23 cellular contexts compared by ENCODE assay signal in the genomic region with DNA sequence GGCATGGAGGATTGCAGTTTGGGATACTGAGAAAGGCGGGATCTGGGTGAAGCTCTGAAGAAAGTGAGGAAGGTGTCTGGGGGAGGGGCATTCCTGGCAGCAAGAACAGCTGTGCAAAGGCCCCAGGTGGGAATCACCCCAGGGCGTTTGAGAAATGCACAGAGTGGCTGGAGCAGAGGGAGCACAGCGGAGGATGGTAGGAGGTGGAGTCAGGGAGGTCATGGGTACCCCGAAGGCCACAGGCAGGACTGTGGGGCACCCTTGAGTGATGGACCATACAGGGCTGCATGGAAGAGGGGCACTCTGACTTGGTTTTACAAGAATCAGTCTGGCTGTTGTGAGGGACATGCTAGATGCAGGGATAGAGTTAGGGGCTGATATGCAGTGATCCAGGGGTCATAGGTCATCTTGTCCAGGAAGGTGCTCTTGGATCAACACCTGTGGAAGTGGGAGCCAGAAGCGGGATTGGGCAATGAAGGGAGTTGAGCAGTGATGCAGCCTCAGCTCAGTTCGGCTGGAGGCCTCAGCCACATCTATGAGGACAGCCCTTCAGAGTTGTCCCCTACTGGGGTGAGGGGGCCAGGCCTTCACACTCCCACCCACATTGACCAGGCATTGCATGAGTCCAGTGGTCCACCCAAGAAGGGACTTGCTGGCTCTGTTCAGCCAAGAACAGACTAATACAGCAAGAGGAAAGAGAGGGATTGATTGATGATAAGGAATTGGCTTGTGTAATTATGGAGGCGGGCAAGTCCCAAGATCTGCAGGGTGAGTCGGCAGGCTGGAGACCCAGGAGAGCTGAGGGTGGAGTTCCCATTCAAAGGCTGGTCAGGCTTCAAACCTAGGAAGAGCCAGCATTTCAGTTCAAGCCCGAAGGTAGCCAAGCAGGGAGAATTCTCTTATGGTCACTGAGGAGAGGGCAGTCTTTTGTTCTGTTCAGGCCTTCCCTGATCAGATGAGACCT. TPM values are rescaled to one million over a fixed set of nuclear protein-coding genes. Genes with fewer than 3 reads are reported as not detected.
DNase-seq lines count a peak whose midpoint lies in the region; ATAC-seq and TF ChIP-seq lines count a peak whose summit lies in the region.
"Had no signal": no experiment of that assay in that cellular context is flagged by ENCODE, and none has a peak within 500 bp of the region (broad histone marks: within the 10 kb centered on the region; RNA-seq: fewer than 3 reads in every experiment).

No MANE protein-coding gene starts in this region.

- H4K91ac ChIP-seq in mesenchymal stem cell (ENCODE audit: low read length), result no peak overlapping the region

- no peak overlapping the region for H3K27ac ChIP-seq in CD4-positive, alpha-beta memory T cell (ENCODE audit: low read depth, low read length)
- H3K27ac ChIP-seq in mesenchymal stem cell (ENCODE audit: low read length, poor library complexity, severe bottlenecking) (no peak overlapping the region), spleen (no peak overlapping the region), SJCRH30 (no peak overlapping the region)
- H3K27ac ChIP-seq: BLaER1 treated with 17β-estradiol and CSF1 and Interleukin-3, amounts not matched to agents 10 nM and 100 nM; left lung; parathyroid adenoma; WERI-Rb-1 had no signal

- H3K27me3 Mint-ChIP-seq in CD4-positive, alpha-beta memory T cell, result no peaks in the 10 kb centered on the region
- no peaks in the 10 kb centered on the region for H3K27me3 Mint-ChIP-seq in T-helper 17 cell
- no peaks in the 10 kb centered on the region for H3K27me3 Mint-ChIP-seq in MCF 10A (ENCODE audit: insufficient read depth, unreplicated experiment)
- H3K27me3 Mint-ChIP-seq: activated CD4-positive, alpha-beta T cell treated with anti-CD3 and anti-CD28 coated beads, Interleukin-2, amount 10 ng/mL, durations not matched to agents 7 days and 5 days; activated naive CD4-positive, alpha-beta T cell treated with anti-CD3 and anti-CD28 coated beads, Interleukin-2, amount 50 U/mL, for 24 hours; central memory CD8-positive, alpha-beta T cell; natural killer cell treated with Interleukin-12 subunit alpha and Interleukin-12 subunit beta and Interleukin-15 and Interleukin-18, amount 100 ng/mL, for 72 hours had no signal

- no peak overlapping the region for H3K4me3 Mint-ChIP-seq in CD4-positive, alpha-beta memory T cell
- H3K4me3 Mint-ChIP-seq in T-helper 17 cell, result peak overlapping the region; percentile 66
- H3K4me3 Mint-ChIP-seq in MCF 10A (ENCODE audit: unreplicated experiment), result no peak overlapping the region
- H3K4me3 Mint-ChIP-seq: activated CD4-positive, alpha-beta T cell treated with anti-CD3 and anti-CD28 coated beads, Interleukin-2, amount 10 ng/mL, durations not matched to agents 7 days and 5 days; activated naive CD4-positive, alpha-beta T cell treated with anti-CD3 and anti-CD28 coated beads, Interleukin-2, amount 50 U/mL, for 24 hours; central memory CD8-positive, alpha-beta T cell; IgD-negative memory B cell; natural killer cell treated with Interleukin-12 subunit alpha and Interleukin-12 subunit beta and Interleukin-15 and Interleukin-18, amount 100 ng/mL, for 72 hours had no signal

- H3K23ac ChIP-seq in mesenchymal stem cell (ENCODE audit: low read length in 2 of 2), result no peak overlapping the region

- no peak overlapping the region for H3K9ac ChIP-seq in mesenchymal stem cell (ENCODE audit: low read length)
- H3K9ac ChIP-seq: BLaER1 treated with 17β-estradiol and CSF1 and Interleukin-3, amounts not matched to agents 10 nM and 100 nM; parathyroid adenoma had no signal

- no peaks in the 10 kb centered on the region for H3K9me3 Mint-ChIP-seq in CD4-positive, alpha-beta memory T cell
- H3K9me3 Mint-ChIP-seq in MCF 10A (ENCODE audit: unreplicated experiment), result no peaks in the 10 kb centered on the region
- H3K9me3 Mint-ChIP-seq: activated CD4-positive, alpha-beta T cell treated with anti-CD3 and anti-CD28 coated beads, Interleukin-2, amount 10 ng/mL, durations not matched to agents 7 days and 5 days; activated naive CD4-positive, alpha-beta T cell treated with anti-CD3 and anti-CD28 coated beads, Interleukin-2, amount 50 U/mL, for 24 hours; central memory CD8-positive, alpha-beta T cell; IgD-negative memory B cell; natural killer cell treated with Interleukin-12 subunit alpha and Interleukin-12 subunit beta and Interleukin-15 and Interleukin-18, amount 100 ng/mL, for 72 hours had no signal

- no peak overlapping the region for H2AFZ ChIP-seq in mesenchymal stem cell (ENCODE audit: low read depth, low read length)
- H2AFZ ChIP-seq: parathyroid adenoma had no signal

- H3K4me1 Mint-ChIP-seq in CD4-positive, alpha-beta memory T cell, result peaks cover 5 to 27% (median 16%) of the 10 kb centered on the region in 4 donors
- H3K4me1 Mint-ChIP-seq in T-helper 17 cell (peaks cover 45% of the 10 kb centered on the region), MCF 10A (ENCODE audit: insufficient read depth, unreplicated experiment) (peaks cover 8% of the 10 kb centered on the region)
- H3K4me1 Mint-ChIP-seq: central memory CD8-positive, alpha-beta T cell; IgD-negative memory B cell had no signal

- no peaks in the 10 kb centered on the region for H3K27me3 ChIP-seq in CD4-positive, alpha-beta memory T cell (ENCODE audit: insufficient read depth, low read length)
- H3K27me3 ChIP-seq in mesenchymal stem cell (ENCODE audit: control insufficient read depth in 1 of 2, insufficient read depth in 1 of 2, low read length in 2 of 2) (peaks cover 0 to 36% of the 10 kb centered on the region in 2 experiments), spleen (replicated peaks in 1 of 7) (no peaks in the 10 kb centered on the region), SJCRH30 (no peaks in the 10 kb centered on the region)
- H3K27me3 ChIP-seq: BLaER1 treated with 17β-estradiol and CSF1 and Interleukin-3, amounts not matched to agents 10 nM and 100 nM; left lung had no signal

- H2BK5ac ChIP-seq in mesenchymal stem cell (ENCODE audit: low read depth, low read length, poor library complexity, severe bottlenecking), result no peak overlapping the region

- no peak overlapping the region for H2BK120ac ChIP-seq in mesenchymal stem cell (ENCODE audit: low read depth, low read length)

- H3K18ac ChIP-seq in mesenchymal stem cell (ENCODE audit: low read depth in 1 of 2, low read length in 2 of 2), result no peak overlapping the region

- no peaks in the 10 kb centered on the region for H3K9me3 ChIP-seq in CD4-positive, alpha-beta memory T cell (ENCODE audit: control insufficient read depth in 1 of 2, low read length in 2 of 2)
- H3K9me3 ChIP-seq in T-helper 17 cell (ENCODE audit: control insufficient read depth, low read length, poor library complexity, severe bottlenecking) (no peaks in the 10 kb centered on the region), mesenchymal stem cell (ENCODE audit: control insufficient read depth, low read length) (no peaks in the 10 kb centered on the region), spleen (no peaks in the 10 kb centered on the region), SJCRH30 (replicated peaks) (no peaks in the 10 kb centered on the region)
- H3K9me3 ChIP-seq: BLaER1 treated with 17β-estradiol and CSF1 and Interleukin-3, amounts not matched to agents 10 nM and 100 nM; left lung had no signal

- no peaks in the 10 kb centered on the region for H3K36me3 ChIP-seq in CD4-positive, alpha-beta memory T cell (ENCODE audit: insufficient read depth, low read length)
- H3K36me3 ChIP-seq in mesenchymal stem cell (ENCODE audit: control insufficient read depth in 1 of 2, insufficient read depth in 2 of 2, low read depth in 1 of 2, low read length in 2 of 2) (peaks cover 0 to 2% of the 10 kb centered on the region in 2 experiments), spleen (peaks cover 0 to 57% (median 0%) of the 10 kb centered on the region in 6 donors), SJCRH30 (no peaks in the 10 kb centered on the region)
- H3K36me3 ChIP-seq: WERI-Rb-1 had no signal

- ATAC-seq in T-helper 17 cell, result no peak
- ATAC-seq: left lung; natural killer cell treated with Interleukin-12 subunit alpha and Interleukin-12 subunit beta and Interleukin-15 and Interleukin-18, amount 100 ng/mL, for 72 hours had no signal

- TF ChIP-seq CTCF in spleen (IDR thresholded peaks at IDR 0.05 in 8 of 11, conservative IDR thresholded peaks at IDR 0.05 in 3 of 11) (no peak), GM10266 (IDR thresholded peaks at IDR 0.05; ENCODE audit: control insufficient read depth, insufficient read depth, low read depth, missing control alignments) (no peak), MCF 10A (IDR thresholded peaks at IDR 0.05; ENCODE audit: unreplicated experiment) (no peak)

- DNase-seq in CD4-positive, alpha-beta memory T cell, result no peak
- DNase-seq in T-helper 17 cell (no peak), mesenchymal stem cell (no peak), spleen (peak; percentile 53), NK-92 (lab: John Stamatoyannopoulos, UW; ENCODE audit: unreplicated experiment) (no peak), GM10266 (ENCODE audit: extremely low spot score) (no peak), MCF 10A (ENCODE audit: unreplicated experiment) (no peak), SJCRH30 (no peak)
- DNase-seq: activated CD4-positive, alpha-beta T cell treated with anti-CD3 and anti-CD28 coated beads, Interleukin-2, amount 10 ng/mL, durations not matched to agents 7 days and 5 days; dermis blood vessel endothelial cell; left lung; midbrain; NCI-H1105; NCI-H2081; NCI-H82; stimulated activated CD8-positive, alpha-beta memory T cell treated with anti-CD3 and anti-CD28 coated beads, Interleukin-4, amount 100 ng/mL, for 48 hours; WERI-Rb-1 had no signal

- no peak overlapping the region for H4K8ac ChIP-seq in mesenchymal stem cell (ENCODE audit: low read length)

- CTCF ChIA-PET in CD4-positive, alpha-beta memory T cell (lab: Charles Lee; ENCODE audit: partially characterized antibody), result interaction anchor here (1.3 to 1.5 kb wide), 3 partner anchors 7 to 137 kb away, joined by 3 to 4 read pairs (median 4); a partner anchor contains a TSS
- CTCF ChIA-PET in MCF 10A (lab: Yijun Ruan, JAX), result interaction anchor here (0.6 kb wide), 1 partner anchor 74 kb away, joined by 5 read pairs; no protein-coding TSS in a partner anchor

- peak overlapping the region in 1 of 2 experiments; percentile 10 for H3K4ac ChIP-seq in mesenchymal stem cell (ENCODE audit: low read depth in 1 of 2, low read length in 2 of 2)

- H2BK12ac ChIP-seq in mesenchymal stem cell (ENCODE audit: low read length in 2 of 2), result no peak overlapping the region

- peak overlapping the region in 5 of 7 donors; percentile 31 to 90 (median 80) for H3K27ac Mint-ChIP-seq in CD4-positive, alpha-beta memory T cell
- peak overlapping the region; percentile 97 for H3K27ac Mint-ChIP-seq in T-helper 17 cell
- no peak overlapping the region for H3K27ac Mint-ChIP-seq in MCF 10A (ENCODE audit: low read depth, unreplicated experiment)
- H3K27ac Mint-ChIP-seq: activated CD4-positive, alpha-beta T cell treated with anti-CD3 and anti-CD28 coated beads, Interleukin-2, amount 10 ng/mL, durations not matched to agents 7 days and 5 days; activated naive CD4-positive, alpha-beta T cell treated with anti-CD3 and anti-CD28 coated beads, Interleukin-2, amount 50 U/mL, for 24 hours; IgD-negative memory B cell; natural killer cell treated with Interleukin-12 subunit alpha and Interleukin-12 subunit beta and Interleukin-15 and Interleukin-18, amount 100 ng/mL, for 72 hours had no signal

- H2BK15ac ChIP-seq in mesenchymal stem cell (ENCODE audit: low read depth, poor library complexity, severe bottlenecking), result peak overlapping the region; percentile 49

- no TSS peak for BruUV-seq in MCF 10A (replicated peaks; lab: Mats Ljungman, UMichigan)

- H3K36me3 Mint-ChIP-seq in CD4-positive, alpha-beta memory T cell, result no peaks in the 10 kb centered on the region
- H3K36me3 Mint-ChIP-seq in T-helper 17 cell (ENCODE audit: low read depth) (peaks cover 3% of the 10 kb centered on the region), MCF 10A (ENCODE audit: insufficient read depth, unreplicated experiment) (no peaks in the 10 kb centered on the region)
- H3K36me3 Mint-ChIP-seq: activated naive CD4-positive, alpha-beta T cell treated with anti-CD3 and anti-CD28 coated beads, Interleukin-2, amount 50 U/mL, for 24 hours; IgD-negative memory B cell; natural killer cell treated with Interleukin-12 subunit alpha and Interleukin-12 subunit beta and Interleukin-15 and Interleukin-18, amount 100 ng/mL, for 72 hours had no signal

- no peak overlapping the region for H3K4me2 ChIP-seq in mesenchymal stem cell (ENCODE audit: low read length, poor library complexity, severe bottlenecking)
- H3K4me2 ChIP-seq: BLaER1 treated with 17β-estradiol and CSF1 and Interleukin-3, amounts not matched to agents 10 nM and 100 nM had no signal

- H2AK5ac ChIP-seq in mesenchymal stem cell (ENCODE audit: low read length, severe bottlenecking), result no peak overlapping the region

- no peaks in the 10 kb centered on the region for H3K79me1 ChIP-seq in mesenchymal stem cell (replicated peaks; ENCODE audit: low read length, poor library complexity, severe bottlenecking)

- no peak overlapping the region for H3K4me3 ChIP-seq in CD4-positive, alpha-beta memory T cell (ENCODE audit: low read length in 2 of 2)
- no peak overlapping the region for H3K4me3 ChIP-seq in mesenchymal stem cell (ENCODE audit: insufficient read depth in 1 of 2, low read depth in 1 of 2, low read length in 2 of 2)
- H3K4me3 ChIP-seq in spleen, result no peak overlapping the region
- H3K4me3 ChIP-seq in SJCRH30, result no peak overlapping the region
- H3K4me3 ChIP-seq: BLaER1 treated with 17β-estradiol and CSF1 and Interleukin-3, amounts not matched to agents 10 nM and 100 nM; left lung had no signal

- intact Hi-C loops in CD4-positive, alpha-beta memory T cell (cut with micrococcal nuclease), result no loop called here
- intact Hi-C loops in spleen (cut with DNase I; ENCODE audit: low total_unique reads), result no loop called here
- intact Hi-C loops in MCF 10A (cut with micrococcal nuclease), result no loop called here

- H3K4me1 ChIP-seq in CD4-positive, alpha-beta memory T cell (ENCODE audit: insufficient read depth, low read length), result peaks cover 12% of the 10 kb centered on the region
- peaks cover 4% of the 10 kb centered on the region for H3K4me1 ChIP-seq in mesenchymal stem cell (ENCODE audit: control insufficient read depth, insufficient read depth, low read depth, low read length)
- H3K4me1 ChIP-seq in spleen, result peaks cover 0 to 19% (median 5%) of the 10 kb centered on the region in 6 donors
- H3K4me1 ChIP-seq in SJCRH30, result no peaks in the 10 kb centered on the region; the same call in 1 of the 2 replicates
- H3K4me1 ChIP-seq: left lung, parathyroid adenoma had no signal

- no peak overlapping the region for H3K14ac ChIP-seq in mesenchymal stem cell (ENCODE audit: low read length in 2 of 2)

- no peak for TF ChIP-seq POLR2A in spleen (IDR thresholded peaks at IDR 0.05)

- WGBS in mesenchymal stem cell, result 92% methylated on average over 9 of the region's 9 CpGs
- WGBS in spleen, 5 donors, result 79 to 90% (median 89%) methylated on average over 9 of the region's 9 CpGs

- POLR2A ChIA-PET in CD4-positive, alpha-beta memory T cell (lab: Charles Lee; ENCODE audit: partially characterized antibody), result interaction anchor here (1.0 to 1.1 kb wide), 2 partner anchors 76 to 92 kb away, joined by 3 read pairs; no protein-coding TSS in a partner anchor
- POLR2A ChIA-PET in MCF 10A (lab: Yijun Ruan, JAX), result no interaction called here

RNA-seq across cellular contexts. Expression of a gene that starts 48.7 kb away (rescaled TPM):
- total RNA-seq in CD4-positive, alpha-beta memory T cell, result 1 to 10 TPM; 2.4 to 2.8 TPM
- 10 to 100 TPM; 15.9 to 18.1 TPM for polyA plus RNA-seq in CD4-positive, alpha-beta memory T cell
- total RNA-seq in T-helper 17 cell (10 to 100 TPM; 20.3 to 28.7 TPM), spleen (10 to 100 TPM; 23.8 to 68.4 (median 50.0) TPM), MCF 10A (2022) (0.52 and 0.54 TPM in 2 replicates)
- 19.6 TPM for polyA plus RNA-seq in mesenchymal stem cell (2013, experiment 1 of 2)
- polyA plus RNA-seq in mesenchymal stem cell (2013, experiment 2 of 2), result 19.5 TPM
- polyA plus RNA-seq in spleen, result 10 to 100 TPM; 13.5 to 28.2 (median 14.5) TPM
- total RNA-seq in SJCRH30 (2014; rRNA removed; shearing (Covaris generic)), result 12.2 and 13.5 TPM in 2 replicates
- polyA plus RNA-seq: IgD-negative memory B cell had no signal
